33 cellular contexts compared by ENCODE assay signal in genomic region chr4:70700712-70701111, GRCh38. TPM values are rescaled to one million over a fixed set of nuclear protein-coding genes. Genes with fewer than 3 reads are reported as not detected.
"Had no signal": no experiment of that assay in that cellular context is flagged by ENCODE, and none has a peak within 500 bp of the region (broad histone marks: within the 10 kb centered on the region; RNA-seq: fewer than 3 reads in every experiment).

No MANE protein-coding gene starts in this region.

- H3K9me3 ChIP-seq: colonic mucosa, esophagus muscularis mucosa had no signal

- H3K4me3 Mint-ChIP-seq: activated B cell treated with CpG ODN at 0.5 μM for 24 hours; activated CD8-positive, alpha-beta T cell treated with anti-CD3 and anti-CD28 coated beads for 36 hours; activated naive CD8-positive, alpha-beta T cell; activated T-cell treated with anti-CD3 and anti-CD28 coated beads, Interleukin-2, amount 50 U/mL, for 4 hours; activated T-helper 17 cell treated with anti-CD3 and anti-CD28 coated beads, Interleukin-2, amount 50 U/mL, for 72 hours; T-helper 17 cell; T-helper 2 cell treated with Interferon-gamma antibody and Interleukin-4, amounts not matched to agents 5 μg/mL and 100 μg/mL, for 36 hours had no signal

- H3K27ac ChIP-seq: brain microvascular endothelial cell, colonic mucosa, esophagus muscularis mucosa, WERI-Rb-1 had no signal

- ATAC-seq: activated CD4-positive, CD25-positive, alpha-beta regulatory T cell treated with anti-CD3 and anti-CD28 coated beads, Interleukin-2, amount 50 U/mL, for 24 hours; activated CD8-positive, alpha-beta T cell treated with anti-CD3 and anti-CD28 coated beads for 36 hours; activated T-cell treated with anti-CD3 and anti-CD28 coated beads, Interleukin-2, amount 50 U/mL, for 4 hours; activated T-helper 17 cell treated with anti-CD3 and anti-CD28 coated beads, Interleukin-2, amount 50 U/mL, for 72 hours; T-helper 17 cell had no signal

- H3K4me1 ChIP-seq: colonic mucosa had no signal

- H3K36me3 ChIP-seq: brain microvascular endothelial cell, colonic mucosa, esophagus muscularis mucosa, WERI-Rb-1 had no signal

- H3K36me3 Mint-ChIP-seq: activated naive CD8-positive, alpha-beta T cell had no signal

- H3K27ac Mint-ChIP-seq: activated B cell treated with CpG ODN at 0.5 μM for 24 hours; activated CD8-positive, alpha-beta T cell treated with anti-CD3 and anti-CD28 coated beads for 36 hours; activated naive CD8-positive, alpha-beta T cell; activated T-helper 17 cell treated with anti-CD3 and anti-CD28 coated beads, Interleukin-2, amount 50 U/mL, for 72 hours; T-helper 17 cell; T-helper 2 cell treated with Interferon-gamma antibody and Interleukin-4, amounts not matched to agents 5 μg/mL and 100 μg/mL, for 36 hours had no signal

- H3K4me3 ChIP-seq: colonic mucosa, esophagus muscularis mucosa had no signal

- DNase-seq: activated B cell treated with CpG ODN at 0.5 μM for 24 hours; activated CD4-positive, alpha-beta T cell treated with anti-CD3 and anti-CD28 coated beads for 48 hours; activated CD4-positive, alpha-beta T cell treated with anti-CD3 and anti-CD28 coated beads, Interleukin-2, amount 50 U/mL, for 1 hour; activated CD4-positive, alpha-beta T cell treated with anti-CD3 and anti-CD28 coated beads, Interleukin-2, amount 50 U/mL, for 48 hours; activated CD8-positive, alpha-beta memory T cell treated with anti-CD3 and anti-CD28 coated beads for 24 hours; activated CD8-positive, alpha-beta T cell treated with anti-CD3 and anti-CD28 coated beads for 36 hours; activated effector memory CD4-positive, alpha-beta T cell treated with Interleukin-2 at 50 U/mL for 16 hours; activated gamma-delta T cell treated with Interleukin-2 at 50 U/mL for 16 hours; activated naive CD4-positive, alpha-beta T cell treated with anti-CD3 and anti-CD28 coated beads, Interleukin-2, amount 50 U/mL, for 16 hours; activated naive CD4-positive, alpha-beta T cell treated with Interleukin-2 at 50 U/mL for 16 hours; activated T-cell treated with anti-CD3 and anti-CD28 coated beads, Interleukin-2, amount 50 U/mL, for 4 hours; amniotic stem cell; anterior cingulate cortex; brain microvascular endothelial cell; caudate nucleus; cerebellar nuclear complex; colonic mucosa; effector CD8-positive, alpha-beta T cell; foreskin melanocyte; head of caudate nucleus; T-helper 1 cell; T-helper 17 cell; T1000; WERI-Rb-1 had no signal

- H3K27me3 Mint-ChIP-seq: activated B cell treated with CpG ODN at 0.5 μM for 24 hours; activated CD8-positive, alpha-beta T cell treated with anti-CD3 and anti-CD28 coated beads for 36 hours; activated naive CD8-positive, alpha-beta T cell; activated T-helper 17 cell treated with anti-CD3 and anti-CD28 coated beads, Interleukin-2, amount 50 U/mL, for 72 hours; T-helper 17 cell had no signal

- H3K9me3 Mint-ChIP-seq: activated B cell treated with CpG ODN at 0.5 μM for 24 hours; activated CD8-positive, alpha-beta T cell treated with anti-CD3 and anti-CD28 coated beads for 36 hours; activated T-cell treated with anti-CD3 and anti-CD28 coated beads, Interleukin-2, amount 50 U/mL, for 4 hours; activated T-helper 17 cell treated with anti-CD3 and anti-CD28 coated beads, Interleukin-2, amount 50 U/mL, for 72 hours; T-helper 2 cell treated with Interferon-gamma antibody and Interleukin-4, amounts not matched to agents 5 μg/mL and 100 μg/mL, for 36 hours had no signal

- H3K27me3 ChIP-seq: brain microvascular endothelial cell, colonic mucosa, esophagus muscularis mucosa had no signal

RNA-seq across cellular contexts. Expression of gene JCHAIN, which starts 34.4 kb away (rescaled TPM):
- total RNA-seq: activated CD8-positive, alpha-beta T cell treated with anti-CD3 and anti-CD28 coated beads for 36 hours; activated T-helper 17 cell treated with anti-CD3 and anti-CD28 coated beads, Interleukin-2, amount 50 U/mL, for 72 hours; astrocyte; dermis microvascular lymphatic vessel endothelial cell; endothelial cell of umbilical vein; epithelial cell of proximal tubule had no signal
- polyA plus RNA-seq: endothelial cell of umbilical vein had no signal
